ENCODE assay signal across 32 cellular contexts in genomic region chr12:50784501-50784900, GRCh38. TPM values are rescaled to one million over a fixed set of nuclear protein-coding genes. Genes with fewer than 3 reads are reported as not detected.
A peak's percentile ranks its signal among the peaks of the same experiment; 100 is the strongest.
DNase-seq lines count a peak whose midpoint lies in the region; ATAC-seq, FAIRE-seq and TF ChIP-seq lines count a peak whose summit lies in the region.
"Had no signal": no experiment of that assay in that cellular context is flagged by ENCODE, and none has a peak within 500 bp of the region (broad histone marks: within the 10 kb centered on the region; RNA-seq: fewer than 3 reads in every experiment).

No MANE protein-coding gene starts in this region.

- no peaks in the 10 kb centered on the region for H3K27me3 Mint-ChIP-seq in activated T-cell treated with anti-CD3 and anti-CD28 coated beads, Interleukin-2, amount 50 U/mL, for 72 hours (ENCODE audit: low read depth)
- H3K27me3 Mint-ChIP-seq: naive thymus-derived CD8-positive, alpha-beta T cell; stimulated activated naive CD8-positive, alpha-beta T cell treated with anti-CD3 and anti-CD28 coated beads, Interleukin-15, amount 100 ng/mL, for 72 hours; T-cell had no signal

- no peak overlapping the region for H3K9ac ChIP-seq in GM12878 (ENCODE audit: control insufficient read depth, insufficient read depth, low read length)

- TF ChIP-seq POLR2A in GM12878 (IDR thresholded peaks at IDR 0.05; ENCODE audit: low read depth, low read length) = no peak
- TF ChIP-seq POLR2A in testis (IDR thresholded peaks at IDR 0.05) = no peak

- H3K4me3 Mint-ChIP-seq in activated T-cell treated with anti-CD3 and anti-CD28 coated beads, Interleukin-2, amount 50 U/mL, for 72 hours = peak overlapping the region; percentile 2 to 61
- H3K4me3 Mint-ChIP-seq in stimulated activated effector memory CD8-positive, alpha-beta T cell treated with anti-CD3 and anti-CD28 coated beads, Interleukin-12 subunit alpha, Interleukin-12 subunit beta, amount 100 ng/mL, for 72 hours = no peak overlapping the region
- H3K4me3 Mint-ChIP-seq: mesothelial cell of epicardium; naive thymus-derived CD8-positive, alpha-beta T cell; stimulated activated naive CD8-positive, alpha-beta T cell treated with anti-CD3 and anti-CD28 coated beads, Interleukin-15, amount 100 ng/mL, for 72 hours; T-cell had no signal

- peak overlapping the region; percentile 97 for H3K27ac ChIP-seq in RWPE2 (ENCODE audit: poor library complexity, severe bottlenecking)
- H3K27ac ChIP-seq in GM12878 (ENCODE audit: control insufficient read depth, insufficient read depth) = no peak overlapping the region
- no peak overlapping the region for H3K27ac ChIP-seq in testis
- H3K27ac ChIP-seq: dorsolateral prefrontal cortex, left ventricle myocardium inferior, ovary, SJCRH30, skin epidermis, thyroid gland had no signal

- CTCF ChIA-PET in GM12878 (lab: Yijun Ruan, JAX) = no interaction called here

- no peaks in the 10 kb centered on the region for H3K27me3 ChIP-seq in RWPE2 (ENCODE audit: insufficient read depth, poor library complexity, severe bottlenecking)
- no peaks in the 10 kb centered on the region for H3K27me3 ChIP-seq in GM12878 (replicated peaks in 1 of 2; ENCODE audit: control insufficient read depth in 2 of 2, insufficient read depth in 2 of 2, low read length in 1 of 2)
- H3K27me3 ChIP-seq in testis = no peaks in the 10 kb centered on the region
- H3K27me3 ChIP-seq: dorsolateral prefrontal cortex, ovary, SJCRH30, thyroid gland had no signal

- H3K4me3 ChIP-seq in RWPE2 (ENCODE audit: severe bottlenecking) = no peak overlapping the region
- H3K4me3 ChIP-seq in GM12878 = no peak overlapping the region
- no peak overlapping the region for H3K4me3 ChIP-seq in testis
- H3K4me3 ChIP-seq: dorsolateral prefrontal cortex, HAP-1, left ventricle myocardium inferior, ovary, SJCRH30, skin epidermis, thyroid gland had no signal

- peaks cover 11% of the 10 kb centered on the region for H3K4me1 Mint-ChIP-seq in activated T-cell treated with anti-CD3 and anti-CD28 coated beads, Interleukin-2, amount 50 U/mL, for 72 hours (ENCODE audit: low read depth)
- H3K4me1 Mint-ChIP-seq in stimulated activated effector memory CD8-positive, alpha-beta T cell treated with anti-CD3 and anti-CD28 coated beads, Interleukin-12 subunit alpha, Interleukin-12 subunit beta, amount 100 ng/mL, for 72 hours = peaks cover 19% of the 10 kb centered on the region
- H3K4me1 Mint-ChIP-seq: mesothelial cell of epicardium had no signal

- POLR2A ChIA-PET in GM12878 (lab: Charles Lee) = interaction anchor here (0.5 kb wide), 1 partner anchor 1623 kb away, joined by 7 read pairs; no protein-coding TSS in a partner anchor

- TF ChIP-seq RAD21 in GM12878 (IDR thresholded peaks at IDR 0.05; ENCODE audit: insufficient read depth, low read depth, low read length) = no peak

- no peak overlapping the region for H2AFZ ChIP-seq in GM12878 (ENCODE audit: control insufficient read depth, low read depth, low read length)

- in situ Hi-C loops in GM12878 (cut with MboI) = no loop called here

- TF ChIP-seq CTCF in RWPE2 (IDR thresholded peaks at IDR 0.05; ENCODE audit: poor library complexity, severe bottlenecking) (no peak), GM12878 (IDR thresholded peaks at IDR 0.05 in 2 of 3, conservative IDR thresholded peaks at IDR 0.05 in 1 of 3; ENCODE audit: control insufficient read depth in 2 of 3, extremely low read depth in 1 of 3, insufficient read depth in 1 of 3, low read depth in 3 of 3, low read length in 3 of 3) (no peak), testis (IDR thresholded peaks at IDR 0.05) (no peak)

- no peak overlapping the region for H3K4me2 ChIP-seq in GM12878 (ENCODE audit: control insufficient read depth, insufficient read depth)

- H3K9me3 ChIP-seq in RWPE2 (ENCODE audit: severe bottlenecking) (no peaks in the 10 kb centered on the region), GM12878 (replicated peaks; ENCODE audit: control insufficient read depth, insufficient read depth, low read length) (peaks cover 5% of the 10 kb centered on the region; the same call in 2 of the 3 replicates), testis (no peaks in the 10 kb centered on the region)
- H3K9me3 ChIP-seq: HAP-1, thyroid gland had no signal

- H3K79me2 ChIP-seq in GM12878 (ENCODE audit: control insufficient read depth, insufficient read depth, low read length) = no peaks in the 10 kb centered on the region; the same call in 1 of the 2 replicates

- 81% methylated on average over 4 of the region's 4 CpGs for WGBS in GM12878 (ENCODE audit: insufficient coverage, insufficient replicate concordance, low lambda C conversion rate, missing lambda C conversion rate)
- WGBS in testis, 2 donors = 87 to 93% methylated on average over 4 of the region's 4 CpGs

- H3K27ac Mint-ChIP-seq in activated T-cell treated with anti-CD3 and anti-CD28 coated beads, Interleukin-2, amount 50 U/mL, for 72 hours = peak overlapping the region; percentile 72
- H3K27ac Mint-ChIP-seq in stimulated activated effector memory CD8-positive, alpha-beta T cell treated with anti-CD3 and anti-CD28 coated beads, Interleukin-12 subunit alpha, Interleukin-12 subunit beta, amount 100 ng/mL, for 72 hours = no peak overlapping the region
- H3K27ac Mint-ChIP-seq: mesothelial cell of epicardium; stimulated activated naive CD8-positive, alpha-beta T cell treated with anti-CD3 and anti-CD28 coated beads, Interleukin-15, amount 100 ng/mL, for 72 hours; T-cell had no signal

- H3K4me1 ChIP-seq in RWPE2 (ENCODE audit: insufficient read depth, poor library complexity, severe bottlenecking) = peaks cover 54% of the 10 kb centered on the region
- H3K4me1 ChIP-seq in GM12878 (ENCODE audit: control insufficient read depth, insufficient read depth, low read length) = no peaks in the 10 kb centered on the region
- H3K4me1 ChIP-seq in testis = no peaks in the 10 kb centered on the region

- peaks cover 7 to 16% of the 10 kb centered on the region in 2 donors for H3K36me3 Mint-ChIP-seq in activated T-cell treated with anti-CD3 and anti-CD28 coated beads, Interleukin-2, amount 50 U/mL, for 72 hours (ENCODE audit: insufficient read depth in 2 of 2)
- H3K36me3 Mint-ChIP-seq in stimulated activated effector memory CD8-positive, alpha-beta T cell treated with anti-CD3 and anti-CD28 coated beads, Interleukin-12 subunit alpha, Interleukin-12 subunit beta, amount 100 ng/mL, for 72 hours = peaks cover 50% of the 10 kb centered on the region

- H3K9me3 Mint-ChIP-seq in activated T-cell treated with anti-CD3 and anti-CD28 coated beads, Interleukin-2, amount 50 U/mL, for 72 hours = no peaks in the 10 kb centered on the region
- H3K9me3 Mint-ChIP-seq in stimulated activated effector memory CD8-positive, alpha-beta T cell treated with anti-CD3 and anti-CD28 coated beads, Interleukin-12 subunit alpha, Interleukin-12 subunit beta, amount 100 ng/mL, for 72 hours = peaks cover 3% of the 10 kb centered on the region

- no peak for TF ChIP-seq EP300 in GM12878 (IDR thresholded peaks at IDR 0.05; ENCODE audit: borderline replicate concordance in 1 of 2, control insufficient read depth in 1 of 2, low read depth in 2 of 2, low read length in 2 of 2)

- peak; percentile 27 for FAIRE-seq in GM12878 (lab: Jason Lieb, UNC)
- FAIRE-seq: endothelial cell of umbilical vein, GM18507, islet of Langerhans had no signal

- RAD21 ChIA-PET in GM12878 (lab: Charles Lee; ENCODE audit: unreplicated experiment) = no interaction called here

- intact Hi-C loops in GM12878 (cut with micrococcal nuclease; ENCODE audit: unreplicated experiment) = no loop called here
- intact Hi-C loops in testis (cut with DNase I; ENCODE audit: low total_unique reads) = no loop called here

- no peaks in the 10 kb centered on the region for H4K20me1 ChIP-seq in GM12878 (ENCODE audit: control insufficient read depth, insufficient read depth)

- BruUV-seq in GM12878 (replicated peaks; lab: Mats Ljungman, UMichigan) = no TSS peak

- no peak for DNase-seq in activated T-cell treated with anti-CD3 and anti-CD28 coated beads, Interleukin-2, amount 50 U/mL, for 72 hours
- DNase-seq in activated T-cell treated with anti-CD3 and anti-CD28 coated beads, Interleukin-2, amount 50 U/mL, for 1 hour = no peak
- DNase-seq in RWPE2 (ENCODE audit: low spot score) (no peak), GM12878 (ENCODE audit: low read depth, low spot score) (no peak), testis (no peak)
- peak in 1 of 2 donors; percentile 43 for DNase-seq in stimulated activated effector memory CD8-positive, alpha-beta T cell treated with anti-CD3 and anti-CD28 coated beads, Interleukin-12 subunit alpha, Interleukin-12 subunit beta, amount 100 ng/mL, for 72 hours (ENCODE audit: low spot score in 2 of 2)
- DNase-seq: activated CD4-positive, alpha-beta T cell treated with anti-CD3 and anti-CD28 coated beads for 1 hour; Calu3; cerebellar nuclear complex; dorsolateral prefrontal cortex; left ventricle myocardium inferior; naive thymus-derived CD8-positive, alpha-beta T cell; NCI-H1105; NCI-H2029; NCI-H526 treated with DMSO at 0.1 percent for 48 hours; ovary; retina; SJCRH30; stimulated activated naive CD8-positive, alpha-beta T cell treated with anti-CD3 and anti-CD28 coated beads, Interleukin-15, amount 100 ng/mL, for 72 hours; T-cell; thyroid gland had no signal

- ATAC-seq in activated T-cell treated with anti-CD3 and anti-CD28 coated beads, Interleukin-2, amount 50 U/mL, for 72 hours (replicated peaks in 1 of 2) = peak; percentile 60 to 89
- ATAC-seq in RWPE2 (ENCODE audit: low read depth) (no peak), GM12878 (peak; percentile 35; the same call in 2 of the 3 replicates), GM19463 (IDR thresholded peaks at IDR 0.05; ENCODE audit: unreplicated experiment) (no peak), HG02884 (IDR thresholded peaks at IDR 0.05; ENCODE audit: unreplicated experiment) (no peak)
- peak; percentile 31 for ATAC-seq in stimulated activated effector memory CD8-positive, alpha-beta T cell treated with anti-CD3 and anti-CD28 coated beads, Interleukin-12 subunit alpha, Interleukin-12 subunit beta, amount 100 ng/mL, for 72 hours
- ATAC-seq: stimulated activated naive CD8-positive, alpha-beta T cell treated with anti-CD3 and anti-CD28 coated beads, Interleukin-15, amount 100 ng/mL, for 72 hours had no signal

- H3K36me3 ChIP-seq in RWPE2 (ENCODE audit: low read depth) (peaks cover 29% of the 10 kb centered on the region), GM12878 (ENCODE audit: control insufficient read depth in 2 of 2, insufficient read depth in 2 of 2, low read length in 1 of 2) (peaks cover 0 to 12% of the 10 kb centered on the region in 2 experiments; a peak in 3 of 4 replicates), testis (ENCODE audit: low read depth, missing control alignments) (no peaks in the 10 kb centered on the region)
- H3K36me3 ChIP-seq: ovary had no signal

- SMC1A ChIA-PET in GM12878 (lab: Charles Lee; ENCODE audit: uncharacterized antibody, unreplicated experiment) = no interaction called here

RNA-seq across cellular contexts. Expression of gene ATF1, which starts 20.6 kb away (rescaled TPM):
- total RNA-seq in activated T-cell treated with anti-CD3 and anti-CD28 coated beads, Interleukin-2, amount 50 U/mL, for 72 hours = 10 to 100 TPM; 66.6 to 82.3 TPM
- 12.4 and 13.4 TPM in 2 replicates for total RNA-seq in GM12878 (2013; cell fraction: nucleolus; rRNA removed)
- total RNA-seq in GM12878 (2014; rRNA removed) (25.3 and 35.4 TPM in 2 replicates), GM12878 (2014; rRNA removed; fragmentation: Illumina TruSeq; extraction: Trizol) (27.5 and 28.8 TPM in 2 replicates), GM12878 (2021) (28.9 and 29.3 TPM in 2 replicates), testis (10 to 100 TPM; 17.1 to 17.7 TPM)
- polyA plus RNA-seq in GM12878 (2011; ENCODE audit: low read depth) = 9.0 TPM
- polyA plus RNA-seq in GM12878 (2011; rRNA removed) (70.9 and 92.0 TPM in 2 replicates), GM12878 (2014; fragmentation: Illumina TruSeq; extraction: Trizol) (35.9 and 40.1 TPM in 2 replicates), GM12878 (2014; fragmentation: Nextera tagmentation; extraction: Ambion mirVana) (10 to 100 TPM; 15.4 to 17.0 TPM), GM12878 (2014; rRNA removed) (44.3 and 44.4 TPM in 2 replicates), GM12878 (2016; fragmentation: Nextera tagmentation; extraction: Ambion mirVana) (10 to 100 TPM; 33.2 to 34.0 TPM), testis (ENCODE audit: insufficient read depth, low read depth, low replicate concordance) (18.2 TPM)
- 43.1 and 82.0 TPM in 2 replicates for polyA plus RNA-seq in GM12878 (2011; cell fraction: cytosol; rRNA removed)
- polyA plus RNA-seq in GM12878 (2011; cell fraction: nucleus; rRNA removed) = 30.7 and 32.4 TPM in 2 replicates
- polyA plus RNA-seq in GM12878 (2012) = 19.7 and 24.4 TPM in 2 replicates
- polyA minus RNA-seq in GM12878 (2011; rRNA and poly(A)+ RNA removed) = 65.2 and 84.6 TPM in 2 replicates
- polyA minus RNA-seq in GM12878 (2011; cell fraction: cytosol; rRNA and poly(A)+ RNA removed) = 22.8 and 31.5 TPM in 2 replicates
- polyA minus RNA-seq in GM12878 (2011; cell fraction: nucleus; rRNA and poly(A)+ RNA removed) = 11.5 and 16.6 TPM in 2 replicates

RNA-seq across cellular contexts. Expression of gene TMPRSS12, which starts 58.2 kb away (rescaled TPM):
- not detected for total RNA-seq in activated T-cell treated with anti-CD3 and anti-CD28 coated beads, Interleukin-2, amount 50 U/mL, for 72 hours
- not detected in 2 replicates for total RNA-seq in GM12878 (2013; cell fraction: nucleolus; rRNA removed)
- not detected in 2 replicates for total RNA-seq in GM12878 (2014; rRNA removed)
- not detected in 2 replicates for total RNA-seq in GM12878 (2014; rRNA removed; fragmentation: Illumina TruSeq; extraction: Trizol)
- not detected in 2 replicates for total RNA-seq in GM12878 (2021)
- polyA plus RNA-seq in GM12878 (2011; ENCODE audit: low read depth) = not detected
- polyA plus RNA-seq in GM12878 (2011; rRNA removed) = not detected in 2 replicates
- not detected in 2 replicates for polyA plus RNA-seq in GM12878 (2011; cell fraction: cytosol; rRNA removed)
- not detected in 2 replicates for polyA plus RNA-seq in GM12878 (2011; cell fraction: nucleus; rRNA removed)
- polyA plus RNA-seq in GM12878 (2012) = not detected in 2 replicates
- not detected in 2 replicates for polyA plus RNA-seq in GM12878 (2014; fragmentation: Illumina TruSeq; extraction: Trizol)
- not detected for polyA plus RNA-seq in GM12878 (2014; fragmentation: Nextera tagmentation; extraction: Ambion mirVana)
- not detected in 2 replicates for polyA plus RNA-seq in GM12878 (2014; rRNA removed)
- not detected for polyA plus RNA-seq in GM12878 (2016; fragmentation: Nextera tagmentation; extraction: Ambion mirVana)
- not detected in 2 replicates for polyA minus RNA-seq in GM12878 (2011; rRNA and poly(A)+ RNA removed)
- not detected in 2 replicates for polyA minus RNA-seq in GM12878 (2011; cell fraction: cytosol; rRNA and poly(A)+ RNA removed)
- polyA minus RNA-seq in GM12878 (2011; cell fraction: nucleus; rRNA and poly(A)+ RNA removed) = not detected in 2 replicates
- total RNA-seq in testis = 1 to 10 TPM; 6.8 to 8.9 TPM
- 65.6 TPM for polyA plus RNA-seq in testis (ENCODE audit: insufficient read depth, low read depth, low replicate concordance)
- total RNA-seq: Calu3; dorsolateral prefrontal cortex; endothelial cell of umbilical vein; glomerular endothelial cell; HT-29; left ventricle myocardium inferior; mesothelial cell of epicardium; naive thymus-derived CD8-positive, alpha-beta T cell; ovary; SJCRH30; T-cell had no signal
- polyA plus RNA-seq: BJ; endothelial cell of umbilical vein; naive thymus-derived CD8-positive, alpha-beta T cell; ovary had no signal

Comparison
In these comparisons a context has a peak if more than half of its experiments do, and no peak if none do; other contexts are left out.
1. ATAC-seq: peak in activated T-cell treated with anti-CD3 and anti-CD28 coated beads, Interleukin-2, amount 50 U/mL, for 72 hours (2 of 2), GM12878 (single experiment) and stimulated activated effector memory CD8-positive, alpha-beta T cell treated with anti-CD3 and anti-CD28 coated beads, Interleukin-12 subunit alpha, Interleukin-12 subunit beta, amount 100 ng/mL, for 72 hours (single experiment); none in RWPE2 (single experiment), GM19463 (single experiment) and HG02884 (single experiment).
2. RNA of gene TMPRSS12, which starts 58.2 kb away (total RNA-seq): 6.8 to 8.9 TPM in testis; not detected in activated T-cell treated with anti-CD3 and anti-CD28 coated beads, Interleukin-2, amount 50 U/mL, for 72 hours and not detected in GM12878; every median in the first group is over 4 times any median in the second.